Comparison of ENCODE assay signal across 9 cellular contexts in genomic region chr11:86915837-86916236, GRCh38. TPM values are rescaled to one million over a fixed set of nuclear protein-coding genes. Genes with fewer than 3 reads are reported as not detected.
DNase-seq lines count a peak whose midpoint lies in the region; ATAC-seq, FAIRE-seq and TF ChIP-seq lines count a peak whose summit lies in the region.
"Not testable (repeated sequence)": the region's sequence is repeated elsewhere in the genome, so short reads cannot be mapped to it uniquely, and the experiment has no call there.
"Had no signal": no experiment of that assay in that cellular context is flagged by ENCODE, and none has a peak within 500 bp of the region (broad histone marks: within the 10 kb centered on the region; RNA-seq: fewer than 3 reads in every experiment).

No MANE protein-coding gene starts in this region.

- H3K23ac ChIP-seq in IMR-90 (ENCODE audit: low read depth, low read length) = not testable (repeated sequence)

- peak overlapping the region; percentile 58 for H4K91ac ChIP-seq in IMR-90 (ENCODE audit: insufficient read depth, low read depth, low read length)

- TF ChIP-seq EP300 in A549 (IDR thresholded peaks at IDR 0.05); SK-N-SH (IDR thresholded peaks at IDR 0.05; ENCODE audit: borderline replicate concordance in 1 of 2, low read depth in 1 of 2, low read length in 1 of 2): not testable (repeated sequence)

- peak overlapping the region; percentile 68; the same call in 1 of the 2 replicates for H3K4ac ChIP-seq in IMR-90 (ENCODE audit: low read depth, low read length)

- H3K9me2 ChIP-seq in SK-N-SH = not testable (repeated sequence)

- POLR2A ChIA-PET in A549 (lab: Yijun Ruan, JAX); IMR-90 (lab: Charles Lee; ENCODE audit: unreplicated experiment); SK-N-SH (lab: Yijun Ruan, JAX): not testable (repeated sequence)

- ATAC-seq in A549 (0 out of 6 replicates have a peak, but pooled peaks of 1 of the 2 experiments have one; percentile 18), foreskin keratinocyte (peak; percentile 9)
- ATAC-seq in IMR-90 (ENCODE audit: low read depth); lower lobe of right lung; psoas muscle; thoracic aorta (ENCODE audit: insufficient number of reproducible peaks, low FRiP score, low read depth): not testable (repeated sequence)

- FAIRE-seq in A549 (lab: Jason Lieb, UNC) = not testable (repeated sequence)

- not testable (repeated sequence) for H4K20me1 ChIP-seq in IMR-90 (ENCODE audit: insufficient read depth, low read length); SK-N-SH (ENCODE audit: insufficient read depth)

- not testable (repeated sequence) for TF ChIP-seq RAD21 in A549 (conservative IDR thresholded peaks at IDR 0.05 in 1 of 2, IDR thresholded peaks at IDR 0.05 in 1 of 2); IMR-90 (IDR thresholded peaks at IDR 0.05; ENCODE audit: low read length); SK-N-SH (IDR thresholded peaks at IDR 0.05; ENCODE audit: low read length)

- not testable (repeated sequence) for H2AFZ ChIP-seq in IMR-90 (replicated peaks; ENCODE audit: low read length, poor library complexity); SK-N-SH (ENCODE audit: low read depth)

- peak overlapping the region; percentile 88 for H2BK5ac ChIP-seq in IMR-90 (ENCODE audit: low read depth, low read length, poor library complexity, severe bottlenecking)

- H3K79me2 ChIP-seq in SK-N-SH (ENCODE audit: insufficient read depth) = peaks cover 32% of the 10 kb centered on the region; the same call in 1 of the 2 replicates

- TF ChIP-seq CTCF in A549 (IDR thresholded peaks at IDR 0.05); IMR-90 (conservative IDR thresholded peaks at IDR 0.05; ENCODE audit: low read depth, low read length); SK-N-SH (IDR thresholded peaks at IDR 0.05); chondrocyte (IDR thresholded peaks at IDR 0.05); foreskin keratinocyte (conservative IDR thresholded peaks at IDR 0.05); lower lobe of right lung (IDR thresholded peaks at IDR 0.05); psoas muscle (IDR thresholded peaks at IDR 0.05); thoracic aorta (IDR thresholded peaks at IDR 0.05): not testable (repeated sequence)

- BruUV-seq in IMR-90 (replicated peaks; lab: Mats Ljungman, UMichigan) = not testable (repeated sequence)

- WGBS in A549 (ENCODE audit: missing lambda C conversion rate) = 12% methylated on average over 1 of the region's 1 CpG
- WGBS in IMR-90 (ENCODE audit: extremely low coverage in 2 of 2, insufficient read length in 1 of 2), 2 experiments = no CpG with 5 or more reads among the region's 1 CpG
- 9% methylated on average over 1 of the region's 1 CpG for WGBS in SK-N-SH (ENCODE audit: low lambda C conversion rate)
- WGBS in psoas muscle, 3 donors = 14 to 56% (median 25%) methylated on average over 1 of the region's 1 CpG

- H3K9ac ChIP-seq in IMR-90 (ENCODE audit: low read depth, low read length) = not testable (repeated sequence)
- peak overlapping the region; percentile 56; the same call in 1 of the 2 replicates for H3K9ac ChIP-seq in SK-N-SH

- not testable (repeated sequence) for TF ChIP-seq POLR2A in A549 (IDR thresholded peaks at IDR 0.05; ENCODE audit: low read length); IMR-90 (IDR thresholded peaks at IDR 0.05; ENCODE audit: low read depth, low read length)

- DNase-seq in A549 (ENCODE audit: low read depth in 1 of 2, low spot score in 1 of 2); IMR-90; SK-N-SH; chondrocyte (ENCODE audit: low spot score); foreskin keratinocyte; lower lobe of right lung; psoas muscle; thoracic aorta (ENCODE audit: low spot score): not testable (repeated sequence)

- not testable (repeated sequence) for H3K27me3 ChIP-seq in IMR-90 (ENCODE audit: control insufficient read depth, insufficient read depth, low read length); SK-N-SH (ENCODE audit: insufficient read depth); foreskin keratinocyte; lower lobe of right lung (ENCODE audit: low read depth); psoas muscle (ENCODE audit: insufficient read depth in 3 of 3, low read length in 2 of 3); thoracic aorta (replicated peaks; ENCODE audit: insufficient read depth)

- H3K18ac ChIP-seq in IMR-90 (ENCODE audit: low read depth, low read length) = 0 out of 2 replicates have a peak overlapping the region, but pooled peaks have one; percentile 43

- 0 out of 2 replicates have a peak overlapping the region, but pooled peaks have one; percentile 74 for H4K5ac ChIP-seq in IMR-90 (ENCODE audit: low read depth, low read length)

- 0 out of 2 replicates have a peak overlapping the region, but pooled peaks have one; percentile 31 for H3K14ac ChIP-seq in IMR-90 (replicated peaks; ENCODE audit: low read depth, low read length)

- peaks cover 11% of the 10 kb centered on the region; the same call in 1 of the 3 replicates for H3K9me3 ChIP-seq in A549
- not testable (repeated sequence) for H3K9me3 ChIP-seq in IMR-90 (ENCODE audit: control insufficient read depth, insufficient read depth, low read length); SK-N-SH; lower lobe of right lung; psoas muscle; thoracic aorta

- not testable (repeated sequence) for H3K9me1 ChIP-seq in IMR-90 (ENCODE audit: insufficient read depth, low read length)

- H3F3A ChIP-seq in SK-N-SH (replicated peaks; ENCODE audit: insufficient read depth) = peaks cover 53% of the 10 kb centered on the region

- CTCF ChIA-PET in A549 (lab: Yijun Ruan, JAX) = interaction anchor here (13.4 kb wide), 1 partner anchor 47 kb away, joined by 208 read pairs; no protein-coding TSS in a partner anchor
- CTCF ChIA-PET in IMR-90 (lab: Yijun Ruan, JAX) = interaction anchor here (1.4 kb wide), 1 partner anchor 461 kb away, joined by 3 read pairs; no protein-coding TSS in a partner anchor
- CTCF ChIA-PET in SK-N-SH (lab: Yijun Ruan, JAX) = interaction anchor here (1.0 kb wide), 1 partner anchor 23 kb away, joined by 3 read pairs; no protein-coding TSS in a partner anchor

- peaks cover 16% of the 10 kb centered on the region for H3K9me3 Mint-ChIP-seq in chondrocyte (ENCODE audit: low read depth)

- H3K4me2 ChIP-seq in A549 (peak overlapping the region; percentile 73), SK-N-SH (peak overlapping the region; percentile 65)
- H3K4me2 ChIP-seq in IMR-90 (ENCODE audit: low read depth, low read length) = not testable (repeated sequence)

- peak overlapping the region; percentile 80; the same call in 1 of the 3 replicates for H2BK15ac ChIP-seq in IMR-90 (ENCODE audit: low read depth, low read length)

- peaks cover 76% of the 10 kb centered on the region for H3K4me1 Mint-ChIP-seq in chondrocyte (ENCODE audit: low read depth)

- peak overlapping the region; percentile 76 for H2BK120ac ChIP-seq in IMR-90 (ENCODE audit: low read depth, low read length)

- peak overlapping the region; percentile 73; the same call in 1 of the 2 replicates for H2BK20ac ChIP-seq in IMR-90 (ENCODE audit: low read depth, low read length)

- intact Hi-C loops in IMR-90 (cut with micrococcal nuclease) = loop anchor here (10.0 kb wide), 1 partner anchor 241 kb away; the partner anchor contains the start of gene ME3
- intact Hi-C loops in lower lobe of right lung (cut with DNase I) = not testable (repeated sequence)
- intact Hi-C loops in psoas muscle (cut with DNase I) = loop anchor here (5.0 to 10.0 kb wide), 2 partner anchors 49 to 461 kb away; no protein-coding TSS in a partner anchor

- not testable (repeated sequence) for H2AK5ac ChIP-seq in IMR-90 (ENCODE audit: low read depth, low read length)

- peaks cover 12% of the 10 kb centered on the region for H3K36me3 Mint-ChIP-seq in chondrocyte (ENCODE audit: low read depth)

- dilution Hi-C loops in IMR-90 (cut with HindIII; ENCODE audit: low sequenced_read_pairs, unreplicated experiment) = not testable (repeated sequence)

- H4K8ac ChIP-seq in IMR-90 (ENCODE audit: low read depth in 2 of 2, low read length in 2 of 2) = 0 out of 4 replicates have a peak overlapping the region, but pooled peaks of 1 of the 2 experiments have one; percentile 40

- in situ Hi-C loops in IMR-90 (cut with MboI; ENCODE audit: low sequenced_read_pairs) = loop anchor here (5.0 kb wide), 1 partner anchor 459 kb away; no protein-coding TSS in a partner anchor

- H3K27ac ChIP-seq in A549 = peak overlapping the region; percentile 64 to 75
- peak overlapping the region; percentile 37; the same call in 1 of the 2 replicates for H3K27ac ChIP-seq in IMR-90 (ENCODE audit: insufficient read depth, low read length)
- H3K27ac ChIP-seq in SK-N-SH (ENCODE audit: low read depth in 2 of 2, low read length in 1 of 2) = peak overlapping the region; percentile 62 to 96; a peak in 3 of 4 replicates
- peak overlapping the region; percentile 33 for H3K27ac ChIP-seq in foreskin keratinocyte
- H3K27ac ChIP-seq in lower lobe of right lung = peak overlapping the region; percentile 70
- H3K27ac ChIP-seq in psoas muscle = peak overlapping the region; percentile 20
- H3K27ac ChIP-seq in thoracic aorta = peak overlapping the region; percentile 88 to 91

- not testable (repeated sequence) for H3K4me3 ChIP-seq in A549; IMR-90 (ENCODE audit: insufficient read depth, low read depth, low read length); SK-N-SH (ENCODE audit: low read depth in 2 of 2, low read length in 1 of 2); lower lobe of right lung; psoas muscle; thoracic aorta

- H3K56ac ChIP-seq in IMR-90 (ENCODE audit: extremely low read depth, insufficient read depth, low read length) = not testable (repeated sequence)

- H3K27me3 Mint-ChIP-seq in chondrocyte (ENCODE audit: low read depth) = not testable (repeated sequence)

- not testable (repeated sequence) for H3K79me1 ChIP-seq in IMR-90 (ENCODE audit: low read depth in 1 of 2, low read length in 2 of 2)

- H3K4me1 ChIP-seq in A549 (peaks cover 24% of the 10 kb centered on the region), SK-N-SH (ENCODE audit: control insufficient read depth in 1 of 2, insufficient read depth in 2 of 2, low read depth in 1 of 2, low read length in 1 of 2) (peaks cover 0 to 34% of the 10 kb centered on the region in 2 experiments; a peak in 3 of 4 replicates), foreskin keratinocyte (peaks cover 19% of the 10 kb centered on the region), lower lobe of right lung (peaks cover 23% of the 10 kb centered on the region), thoracic aorta (ENCODE audit: control insufficient read depth in 1 of 2, low read depth in 2 of 2) (peaks cover 27 to 61% of the 10 kb centered on the region in 2 donors)
- not testable (repeated sequence) for H3K4me1 ChIP-seq in IMR-90 (ENCODE audit: control insufficient read depth, insufficient read depth, low read length); psoas muscle

- H2AK9ac ChIP-seq in IMR-90 (replicated peaks; ENCODE audit: low read depth, low read length, poor library complexity) = not testable (repeated sequence)

- H3K4me3 Mint-ChIP-seq in chondrocyte (ENCODE audit: unreplicated experiment) = not testable (repeated sequence)

- H3K36me3 ChIP-seq in IMR-90 (ENCODE audit: control insufficient read depth, insufficient read depth, low read length); lower lobe of right lung; psoas muscle (ENCODE audit: insufficient read depth in 1 of 2, low read depth in 1 of 2); thoracic aorta: not testable (repeated sequence)
- H3K36me3 ChIP-seq in SK-N-SH (replicated peaks in 1 of 2; ENCODE audit: control insufficient read depth in 1 of 2, insufficient read depth in 2 of 2, low read length in 1 of 2) = peaks cover 0 to 25% of the 10 kb centered on the region in 2 experiments

- peak overlapping the region; percentile 97 for H3K27ac Mint-ChIP-seq in chondrocyte (ENCODE audit: unreplicated experiment)

RNA-seq across cellular contexts. Expression of gene FZD4, which starts 39.4 kb away (rescaled TPM):
- polyA plus RNA-seq in A549 (2011; rRNA removed) = 0.90 and 1.3 TPM in 2 replicates
- 0.41 and 0.60 TPM in 2 replicates for polyA plus RNA-seq in A549 (2012; cell fraction: cytosol; rRNA removed)
- 0.48 and 0.67 TPM in 2 replicates for polyA plus RNA-seq in A549 (2012; cell fraction: nucleus; rRNA removed)
- polyA plus RNA-seq in A549 (2017; fragmentation: RNase III; extraction: RNeasy Plus Mini Kit Qiagen cat#74134 plus additional on column Dnase treatment) = 0.61 to 0.67 TPM (median 0.66 TPM) in 3 replicates
- polyA minus RNA-seq in A549 (2011; rRNA and poly(A)+ RNA removed) = 1.0 and 1.7 TPM in 2 replicates
- total RNA-seq in IMR-90 (2012; rRNA removed) = 7.7 and 10.3 TPM in 2 replicates
- 3.1 and 3.7 TPM in 2 replicates for polyA plus RNA-seq in IMR-90 (2012; rRNA removed)
- 1.7 and 2.3 TPM in 2 replicates for polyA plus RNA-seq in IMR-90 (2012; cell fraction: cytosol; rRNA removed)
- 1.5 and 4.4 TPM in 2 replicates for polyA plus RNA-seq in IMR-90 (2012; cell fraction: nucleus; rRNA removed; ENCODE audit: low replicate concordance)
- polyA plus RNA-seq in SK-N-SH (2012; rRNA removed) = 0.72 and 0.93 TPM in 2 replicates
- 0.81 and 0.82 TPM in 2 replicates for polyA plus RNA-seq in SK-N-SH (2012; cell fraction: cytosol; rRNA removed)
- polyA plus RNA-seq in SK-N-SH (2012; cell fraction: nucleus; rRNA removed) = 0.62 and 1.0 TPM in 2 replicates
- total RNA-seq in chondrocyte = 6.5 to 11.9 TPM (median 6.6 TPM) in 3 replicates
- 0.49 and 0.68 TPM in 2 replicates for total RNA-seq in foreskin keratinocyte
- 0.13 and 0.17 TPM in 2 replicates for polyA plus RNA-seq in foreskin keratinocyte
- total RNA-seq in lower lobe of right lung = 51.1 TPM
- 100 to 1,000 TPM in 1 of 4 donors, 10 to 100 TPM in 3; 12.3 to 158 (median 30.2) TPM for total RNA-seq in psoas muscle
- polyA plus RNA-seq in psoas muscle = 10 to 100 TPM; 22.1 to 39.5 (median 27.5) TPM
- total RNA-seq in thoracic aorta = 100 to 1,000 TPM in 1 of 2 donors, 10 to 100 TPM in 1; 75.2 to 104 TPM
- polyA plus RNA-seq: CD8-positive, alpha-beta memory T cell had no signal

Comparison
In these comparisons a context has a peak if more than half of its experiments do, and no peak if none do; other contexts are left out.
1. H3K27ac ChIP-seq: peak in every context shown above with its lines; median percentile 90 in thoracic aorta; 79 in SK-N-SH; 70 in lower lobe of right lung; 70 in A549; 37 in IMR-90; 33 in foreskin keratinocyte; 20 in psoas muscle.